Comparison of ENCODE assay signal across 13 cellular contexts in genomic region chr7:460374-461117, GRCh38. TPM values are rescaled to one million over a fixed set of nuclear protein-coding genes. Genes with fewer than 3 reads are reported as not detected.
DNase-seq lines count a peak whose midpoint lies in the region; ATAC-seq, FAIRE-seq and TF ChIP-seq lines count a peak whose summit lies in the region.
"Had no signal": no experiment of that assay in that cellular context is flagged by ENCODE, and none has a peak within 500 bp of the region (broad histone marks: within the 10 kb centered on the region; RNA-seq: fewer than 3 reads in every experiment).

No MANE protein-coding gene starts in this region.

- no peak overlapping the region for H3K27ac ChIP-seq in astrocyte (ENCODE audit: low read depth, low read length)
- peak overlapping the region; percentile 27 for H3K27ac ChIP-seq in left ventricle myocardium inferior (replicated peaks)
- H3K27ac ChIP-seq in pancreas = peak overlapping the region in 1 of 4 donors; percentile 8

- H3K9me3 ChIP-seq in astrocyte (ENCODE audit: insufficient read depth, low read depth, low read length) = no peaks in the 10 kb centered on the region
- H3K9me3 ChIP-seq in left ventricle myocardium inferior (replicated peaks) = no peaks in the 10 kb centered on the region
- no peaks in the 10 kb centered on the region for H3K9me3 ChIP-seq in pancreas

- H3K27me3 ChIP-seq in astrocyte (ENCODE audit: insufficient read depth, low read length) = no peaks in the 10 kb centered on the region
- H3K27me3 ChIP-seq in left ventricle myocardium inferior (ENCODE audit: low read depth) = peaks cover 18% of the 10 kb centered on the region
- no peaks in the 10 kb centered on the region for H3K27me3 ChIP-seq in pancreas

- TF ChIP-seq POLR2A in GM12892 (IDR thresholded peaks at IDR 0.05; ENCODE audit: low read depth, low read length) = no peak

- peak overlapping the region; percentile 6 for H3K27ac Mint-ChIP-seq in astrocyte (ENCODE audit: unreplicated experiment)
- H3K27ac Mint-ChIP-seq: activated T-helper 17 cell treated with anti-CD3 and anti-CD28 coated beads, Interleukin-2, amount 50 U/mL, for 72 hours had no signal

- H2AFZ ChIP-seq in astrocyte (ENCODE audit: low read depth, low read length) = no peak overlapping the region

- peaks cover 2% of the 10 kb centered on the region for H3K27me3 Mint-ChIP-seq in astrocyte (ENCODE audit: low read depth, unreplicated experiment)
- H3K27me3 Mint-ChIP-seq: activated T-helper 17 cell treated with anti-CD3 and anti-CD28 coated beads, Interleukin-2, amount 50 U/mL, for 72 hours had no signal

- 49 to 55% methylated on average over 25 to 26 of the region's 26 CpGs for WGBS in pancreas, 2 donors

- H3K4me3 ChIP-seq in astrocyte (ENCODE audit: insufficient read depth, low read depth, low read length) (no peak overlapping the region), left ventricle myocardium inferior (no peak overlapping the region), pancreas (no peak overlapping the region)
- H3K4me3 ChIP-seq: GM12878 had no signal

- H3K79me2 ChIP-seq in astrocyte (ENCODE audit: insufficient read depth, low read length) = no peaks in the 10 kb centered on the region

- peaks cover 13% of the 10 kb centered on the region for H3K4me1 ChIP-seq in astrocyte (ENCODE audit: insufficient read depth, low read length)
- peaks cover 30% of the 10 kb centered on the region for H3K4me1 ChIP-seq in left ventricle myocardium inferior
- H3K4me1 ChIP-seq in pancreas = peaks cover 0 to 2% (median 0%) of the 10 kb centered on the region in 3 donors

- ATAC-seq in pancreas (peak; percentile 22 to 52 (median 37)), HG03159 (IDR thresholded peaks at IDR 0.05; ENCODE audit: unreplicated experiment) (no peak)
- ATAC-seq: activated T-helper 17 cell treated with anti-CD3 and anti-CD28 coated beads, Interleukin-2, amount 50 U/mL, for 72 hours; GM12878 had no signal

- no peaks in the 10 kb centered on the region for H3K36me3 Mint-ChIP-seq in astrocyte (ENCODE audit: low read depth, unreplicated experiment)

- H3K4me3 Mint-ChIP-seq in astrocyte (ENCODE audit: unreplicated experiment) = no peak overlapping the region
- H3K4me3 Mint-ChIP-seq: activated T-helper 17 cell treated with anti-CD3 and anti-CD28 coated beads, Interleukin-2, amount 50 U/mL, for 72 hours had no signal

- FAIRE-seq in astrocyte (lab: Jason Lieb, UNC) (no peak), pancreas (lab: Jason Lieb, UNC) (no peak), GM12892 (lab: Jason Lieb, UNC) (no peak)
- FAIRE-seq: GM12878 had no signal

- H3K4me2 ChIP-seq in astrocyte (ENCODE audit: low read length) = peak overlapping the region; percentile 36

- TF ChIP-seq CTCF in astrocyte (IDR thresholded peaks at IDR 0.05; ENCODE audit: insufficient read depth, low read depth, low read length) = no peak
- no peak for TF ChIP-seq CTCF in left ventricle myocardium inferior (IDR thresholded peaks at IDR 0.05; ENCODE audit: borderline replicate concordance)
- TF ChIP-seq CTCF in pancreas (IDR thresholded peaks at IDR 0.05) = no peak

- no peaks in the 10 kb centered on the region for H3K36me3 ChIP-seq in astrocyte (ENCODE audit: insufficient read depth, low read length)
- H3K36me3 ChIP-seq in left ventricle myocardium inferior = no peaks in the 10 kb centered on the region
- H3K36me3 ChIP-seq in pancreas = no peaks in the 10 kb centered on the region

- intact Hi-C loops in left ventricle myocardium inferior (cut with micrococcal nuclease) (no loop called here), pancreas (cut with DNase I) (no loop called here)

- peak; percentile 90 for DNase-seq in ELF-1 (ENCODE audit: low read depth, low spot score)
- no peak for DNase-seq in astrocyte (ENCODE audit: low read depth)
- no peak for DNase-seq in left ventricle myocardium inferior
- peak in 3 of 6 donors; percentile 36 to 50 (median 49) for DNase-seq in pancreas
- no peak for DNase-seq in SHP77 treated with DMSO at 0.1 percent for 48 hours (lab: John Stamatoyannopoulos, UW)
- DNase-seq in GM12892 (ENCODE audit: insufficient read length) = no peak
- no peak for DNase-seq in activated CD4-positive, alpha-beta T cell treated with anti-CD3 and anti-CD28 coated beads for 1 hour
- DNase-seq: C1 segment of cervical spinal cord; effector memory CD4-positive, alpha-beta T cell; NK-92 treated with Interleukin-12 subunit alpha and Interleukin-12 subunit beta, amount 100 ng/mL, for 24 hours had no signal

- peaks cover 7% of the 10 kb centered on the region for H3K4me1 Mint-ChIP-seq in astrocyte (ENCODE audit: low read depth, unreplicated experiment)
- H3K4me1 Mint-ChIP-seq: activated T-helper 17 cell treated with anti-CD3 and anti-CD28 coated beads, Interleukin-2, amount 50 U/mL, for 72 hours had no signal

- no peaks in the 10 kb centered on the region for H4K20me1 ChIP-seq in astrocyte (ENCODE audit: insufficient read depth, low read length)

- no peaks in the 10 kb centered on the region for H3K9me3 Mint-ChIP-seq in astrocyte (ENCODE audit: unreplicated experiment)
- H3K9me3 Mint-ChIP-seq: activated T-helper 17 cell treated with anti-CD3 and anti-CD28 coated beads, Interleukin-2, amount 50 U/mL, for 72 hours had no signal

- H3K9ac ChIP-seq in astrocyte (ENCODE audit: low read length) = no peak overlapping the region

RNA-seq across cellular contexts. Expression of gene PDGFA, which starts 59.1 kb away (rescaled TPM):
- total RNA-seq in astrocyte (47.1 and 52.9 TPM in 2 replicates), left ventricle myocardium inferior (26.0 TPM), pancreas (100 to 1,000 TPM in 1 of 6 donors, 10 to 100 TPM in 5; 54.1 to 175 (median 81.5) TPM)
- 10 to 100 TPM; 53.3 to 60.4 TPM for polyA plus RNA-seq in pancreas
- polyA plus RNA-seq in GM12892 (2012; ENCODE audit: missing spikeins) = 3.2 TPM
